Comparison of ENCODE assay signal across 8 cellular contexts in the genomic region with DNA sequence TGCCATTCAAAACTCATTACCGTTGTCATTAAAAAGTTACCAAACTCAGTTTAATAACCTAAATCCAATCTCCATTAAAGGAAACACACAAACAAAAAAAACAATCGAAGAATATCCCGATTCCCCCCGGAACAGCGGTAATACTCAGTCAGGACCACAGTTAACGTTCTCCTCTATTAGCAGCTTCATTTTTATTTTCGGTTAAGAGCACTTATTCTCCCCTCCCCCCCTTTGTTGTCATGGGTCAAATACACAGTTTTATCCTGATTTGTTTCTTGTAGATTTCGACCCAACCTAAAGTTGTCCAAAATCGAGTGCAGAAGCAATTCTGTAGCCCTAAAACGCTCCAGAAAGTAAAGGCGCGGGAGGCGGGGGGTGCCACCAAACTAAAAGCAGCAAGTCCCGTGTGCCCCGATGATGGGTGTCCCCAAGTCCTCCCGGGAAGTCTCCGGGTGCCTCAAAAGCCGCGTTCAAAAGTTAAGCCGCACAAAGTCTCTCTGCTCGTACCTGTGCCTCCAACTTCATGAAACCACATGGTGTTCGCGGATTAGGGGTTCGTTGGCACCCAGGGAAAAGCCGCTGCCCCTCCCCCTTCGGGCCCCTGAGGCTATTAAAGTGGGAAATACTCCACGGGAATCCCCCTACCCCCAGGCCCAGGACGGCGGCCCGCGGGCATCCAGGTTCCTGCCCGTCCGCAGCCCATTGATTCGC. TPM values are rescaled to one million over a fixed set of nuclear protein-coding genes. Genes with fewer than 3 reads are reported as not detected.
DNase-seq lines count a peak whose midpoint lies in the region; ATAC-seq and TF ChIP-seq lines count a peak whose summit lies in the region.

No MANE protein-coding gene starts in this region.

- ATAC-seq in CD8-positive, alpha-beta T cell: peak; percentile 5
- peak; percentile 6 for ATAC-seq in HG02642 (IDR thresholded peaks at IDR 0.05; ENCODE audit: poor library complexity, unreplicated experiment)
- peak; percentile 4 for ATAC-seq in T-helper 17 cell
- ATAC-seq in stimulated activated effector memory CD8-positive, alpha-beta T cell treated with anti-CD3 and anti-CD28 coated beads, Interleukin-12 subunit alpha, Interleukin-12 subunit beta, amount 100 ng/mL, for 72 hours: no peak
- ATAC-seq in HG02884 (IDR thresholded peaks at IDR 0.05; ENCODE audit: unreplicated experiment): no peak

- H2AK5ac ChIP-seq in mesenchymal stem cell (ENCODE audit: low read length, severe bottlenecking): no peak overlapping the region

- H3K4ac ChIP-seq in mesenchymal stem cell (ENCODE audit: low read depth in 1 of 2, low read length in 2 of 2): peak overlapping the region; percentile 89 to 99

- no peaks in the 10 kb centered on the region for H3K27me3 ChIP-seq in CD8-positive, alpha-beta T cell (ENCODE audit: insufficient read depth, low read length)
- H3K27me3 ChIP-seq in mesenchymal stem cell (ENCODE audit: control insufficient read depth in 1 of 2, insufficient read depth in 1 of 2, low read length in 2 of 2): no peaks in the 10 kb centered on the region

- H2BK15ac ChIP-seq in mesenchymal stem cell (ENCODE audit: low read depth, poor library complexity, severe bottlenecking): no peak overlapping the region

- H3K36me3 ChIP-seq in CD8-positive, alpha-beta T cell (ENCODE audit: insufficient read depth, low read length): peaks cover 5% of the 10 kb centered on the region
- H3K36me3 ChIP-seq in mesenchymal stem cell (ENCODE audit: control insufficient read depth in 1 of 2, insufficient read depth in 2 of 2, low read depth in 1 of 2, low read length in 2 of 2): peaks cover 25 to 32% of the 10 kb centered on the region in 2 experiments

- H3K4me2 ChIP-seq in mesenchymal stem cell (ENCODE audit: low read length, poor library complexity, severe bottlenecking): peak overlapping the region; percentile 87

- H3K9ac ChIP-seq in mesenchymal stem cell (ENCODE audit: low read length): peak overlapping the region; percentile 95

- peaks cover 5% of the 10 kb centered on the region for H3K79me1 ChIP-seq in mesenchymal stem cell (replicated peaks; ENCODE audit: low read length, poor library complexity, severe bottlenecking)

- no peak overlapping the region for H2AFZ ChIP-seq in mesenchymal stem cell (ENCODE audit: low read depth, low read length)

- POLR2A ChIA-PET in CD8-positive, alpha-beta T cell (lab: Charles Lee): interaction anchor here (1.0 to 3.1 kb wide), 2 partner anchors 10 to 23 kb away, joined by 4 to 18 read pairs; a partner anchor contains a TSS

- no peaks in the 10 kb centered on the region for H3K27me3 Mint-ChIP-seq in CD8-positive, alpha-beta T cell (ENCODE audit: low read depth)
- no peaks in the 10 kb centered on the region for H3K27me3 Mint-ChIP-seq in T-helper 17 cell

- peak overlapping the region; percentile 89 to 96 for H3K23ac ChIP-seq in mesenchymal stem cell (ENCODE audit: low read length in 2 of 2)

- H3K4me1 Mint-ChIP-seq in CD8-positive, alpha-beta T cell (ENCODE audit: low read depth): peaks cover 47% of the 10 kb centered on the region
- H3K4me1 Mint-ChIP-seq in T-helper 17 cell: peaks cover 25% of the 10 kb centered on the region
- H3K4me1 Mint-ChIP-seq in stimulated activated effector memory CD8-positive, alpha-beta T cell treated with anti-CD3 and anti-CD28 coated beads, Interleukin-12 subunit alpha, Interleukin-12 subunit beta, amount 100 ng/mL, for 72 hours: peaks cover 36% of the 10 kb centered on the region

- H3K9me3 ChIP-seq in CD8-positive, alpha-beta T cell (ENCODE audit: low read length): no peaks in the 10 kb centered on the region
- H3K9me3 ChIP-seq in T-helper 17 cell (ENCODE audit: control insufficient read depth, low read length, poor library complexity, severe bottlenecking): no peaks in the 10 kb centered on the region
- H3K9me3 ChIP-seq in mesenchymal stem cell (ENCODE audit: control insufficient read depth, low read length): no peaks in the 10 kb centered on the region

- TF ChIP-seq CTCF in CD8-positive, alpha-beta T cell (IDR thresholded peaks at IDR 0.05): no peak

- peak overlapping the region; percentile 95 for H3K27ac ChIP-seq in CD8-positive, alpha-beta T cell (ENCODE audit: low read depth, low read length)
- H3K27ac ChIP-seq in cingulate gyrus (ENCODE audit: low read depth, low read length) (peak overlapping the region; percentile 94), mesenchymal stem cell (ENCODE audit: low read length, poor library complexity, severe bottlenecking) (no peak overlapping the region)

- H2BK120ac ChIP-seq in mesenchymal stem cell (ENCODE audit: low read depth, low read length): peak overlapping the region; percentile 98

- H4K8ac ChIP-seq in mesenchymal stem cell (ENCODE audit: low read length): no peak overlapping the region

- peaks cover 28% of the 10 kb centered on the region for H3K4me1 ChIP-seq in CD8-positive, alpha-beta T cell (ENCODE audit: insufficient read depth, low read length)
- H3K4me1 ChIP-seq in mesenchymal stem cell (ENCODE audit: control insufficient read depth, insufficient read depth, low read depth, low read length): peaks cover 5% of the 10 kb centered on the region

- peak overlapping the region in 1 of 2 experiments; percentile 31 for H2BK12ac ChIP-seq in mesenchymal stem cell (ENCODE audit: low read length in 2 of 2)

- peaks cover 25% of the 10 kb centered on the region for H3K36me3 Mint-ChIP-seq in CD8-positive, alpha-beta T cell
- H3K36me3 Mint-ChIP-seq in T-helper 17 cell (ENCODE audit: low read depth): no peaks in the 10 kb centered on the region
- H3K36me3 Mint-ChIP-seq in stimulated activated effector memory CD8-positive, alpha-beta T cell treated with anti-CD3 and anti-CD28 coated beads, Interleukin-12 subunit alpha, Interleukin-12 subunit beta, amount 100 ng/mL, for 72 hours: peaks cover 62% of the 10 kb centered on the region

- no peaks in the 10 kb centered on the region for H3K9me3 Mint-ChIP-seq in CD8-positive, alpha-beta T cell
- no peaks in the 10 kb centered on the region for H3K9me3 Mint-ChIP-seq in stimulated activated effector memory CD8-positive, alpha-beta T cell treated with anti-CD3 and anti-CD28 coated beads, Interleukin-12 subunit alpha, Interleukin-12 subunit beta, amount 100 ng/mL, for 72 hours

- peak in 6 of 7 experiments; percentile 21 to 65 (median 41) for DNase-seq in CD8-positive, alpha-beta T cell
- DNase-seq in T-helper 17 cell (peak; percentile 28 to 51 (median 45)), mesenchymal stem cell (peak; percentile 38), NK-92 (lab: John Stamatoyannopoulos, UW; ENCODE audit: unreplicated experiment) (no peak)
- DNase-seq in stimulated activated effector memory CD8-positive, alpha-beta T cell treated with anti-CD3 and anti-CD28 coated beads, Interleukin-12 subunit alpha, Interleukin-12 subunit beta, amount 100 ng/mL, for 72 hours (ENCODE audit: low spot score in 2 of 2): peak; percentile 10 to 76

- H3K27ac Mint-ChIP-seq in CD8-positive, alpha-beta T cell: peak overlapping the region; percentile 86
- H3K27ac Mint-ChIP-seq in T-helper 17 cell: peak overlapping the region; percentile 93
- H3K27ac Mint-ChIP-seq in stimulated activated effector memory CD8-positive, alpha-beta T cell treated with anti-CD3 and anti-CD28 coated beads, Interleukin-12 subunit alpha, Interleukin-12 subunit beta, amount 100 ng/mL, for 72 hours: peak overlapping the region; percentile 98

- intact Hi-C loops in CD8-positive, alpha-beta T cell (cut with DNase I, micrococcal nuclease): loop anchor here (1.0 to 2.0 kb wide), 9 partner anchors 10 to 309 kb away; a partner anchor contains a TSS

- H3K18ac ChIP-seq in mesenchymal stem cell (ENCODE audit: low read depth in 1 of 2, low read length in 2 of 2): peak overlapping the region; percentile 45 to 61

- H4K91ac ChIP-seq in mesenchymal stem cell (ENCODE audit: low read length): peak overlapping the region; percentile 68

- H3K4me3 Mint-ChIP-seq in CD8-positive, alpha-beta T cell: peak overlapping the region; percentile 92
- H3K4me3 Mint-ChIP-seq in T-helper 17 cell: peak overlapping the region; percentile 97
- H3K4me3 Mint-ChIP-seq in stimulated activated effector memory CD8-positive, alpha-beta T cell treated with anti-CD3 and anti-CD28 coated beads, Interleukin-12 subunit alpha, Interleukin-12 subunit beta, amount 100 ng/mL, for 72 hours: peak overlapping the region; percentile 82

- no peak overlapping the region for H2BK5ac ChIP-seq in mesenchymal stem cell (ENCODE audit: low read depth, low read length, poor library complexity, severe bottlenecking)

- CTCF ChIA-PET in CD8-positive, alpha-beta T cell (lab: Charles Lee): interaction anchor here (1.0 to 2.3 kb wide), 5 partner anchors 20 to 157 kb away, joined by 3 to 12 read pairs (median 3); no protein-coding TSS in a partner anchor

- H3K14ac ChIP-seq in mesenchymal stem cell (ENCODE audit: low read length in 2 of 2): peak overlapping the region; percentile 86 to 95

- under 1% methylated on average over 34 of the region's 34 CpGs for WGBS in mesenchymal stem cell

- H3K4me3 ChIP-seq in CD8-positive, alpha-beta T cell (ENCODE audit: low read depth, low read length): peak overlapping the region; percentile 68
- peak overlapping the region; percentile 96 to 98 for H3K4me3 ChIP-seq in mesenchymal stem cell (ENCODE audit: insufficient read depth in 1 of 2, low read depth in 1 of 2, low read length in 2 of 2)

RNA-seq across cellular contexts. Expression of a gene that starts 1.0 kb away (rescaled TPM):
- total RNA-seq in CD8-positive, alpha-beta T cell: 100 to 1,000 TPM; 192 to 203 TPM
- total RNA-seq in T-helper 17 cell: 100 to 1,000 TPM; 216 to 236 TPM
- polyA plus RNA-seq in mesenchymal stem cell (2013, experiment 1 of 2): 170 TPM
- polyA plus RNA-seq in mesenchymal stem cell (2013, experiment 2 of 2): 170 TPM

RNA-seq across cellular contexts. Expression of a gene that starts 23.7 kb away (rescaled TPM):
- total RNA-seq in CD8-positive, alpha-beta T cell: 10 to 100 TPM; 57.4 to 65.3 TPM
- total RNA-seq in T-helper 17 cell: 10 to 100 TPM; 75.0 to 75.3 TPM
- polyA plus RNA-seq in mesenchymal stem cell (2013, experiment 1 of 2): 24.1 TPM
- polyA plus RNA-seq in mesenchymal stem cell (2013, experiment 2 of 2): 21.9 TPM

RNA-seq across cellular contexts. Expression of a gene that starts 27.5 kb away (rescaled TPM):
- 10 to 100 TPM; 15.1 to 17.3 TPM for total RNA-seq in CD8-positive, alpha-beta T cell
- 10 to 100 TPM; 40.0 to 46.8 TPM for total RNA-seq in T-helper 17 cell
- polyA plus RNA-seq in mesenchymal stem cell (2013, experiment 1 of 2): 284 TPM
- 299 TPM for polyA plus RNA-seq in mesenchymal stem cell (2013, experiment 2 of 2)

RNA-seq across cellular contexts. Expression of a gene that starts 50.2 kb away (rescaled TPM):
- 10 to 100 TPM; 19.3 to 20.4 TPM for total RNA-seq in CD8-positive, alpha-beta T cell
- 10 to 100 TPM; 20.6 to 29.8 TPM for total RNA-seq in T-helper 17 cell
- polyA plus RNA-seq in mesenchymal stem cell (2013, experiment 1 of 2): 52.5 TPM
- polyA plus RNA-seq in mesenchymal stem cell (2013, experiment 2 of 2): 56.2 TPM

Comparison
In these comparisons a context has a peak if more than half of its experiments do, and no peak if none do; other contexts are left out.
1. ATAC-seq: peak in CD8-positive, alpha-beta T cell (single experiment), HG02642 (single experiment) and T-helper 17 cell (single experiment); none in stimulated activated effector memory CD8-positive, alpha-beta T cell treated with anti-CD3 and anti-CD28 coated beads, Interleukin-12 subunit alpha, Interleukin-12 subunit beta, amount 100 ng/mL, for 72 hours (single experiment) and HG02884 (single experiment).
2. Peak in every context shown above with its lines, with median percentiles within 50 percentile points of each other: H3K27ac Mint-ChIP-seq and H3K4me3 Mint-ChIP-seq.